ENCODE assay signal across 9 cellular contexts in the genomic region with DNA sequence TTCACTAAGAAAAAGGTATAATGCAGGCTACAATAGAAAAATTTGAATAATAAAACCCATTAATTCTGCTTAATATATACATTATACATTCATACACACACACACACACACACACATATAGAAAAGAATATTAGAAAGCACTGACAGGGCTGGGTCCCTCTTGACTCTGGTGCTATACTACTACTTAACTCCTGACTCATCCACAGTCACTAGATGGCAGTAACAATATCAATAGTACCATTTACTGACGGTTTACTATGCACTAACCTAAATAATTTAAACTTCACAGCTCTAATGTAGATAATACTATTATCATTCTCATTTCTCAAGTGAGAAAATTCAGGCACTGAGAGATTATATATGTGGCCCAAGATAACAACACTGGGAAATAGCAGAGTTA.
DNase-seq lines count a peak whose midpoint lies in the region; ATAC-seq and TF ChIP-seq lines count a peak whose summit lies in the region.
"Had no signal": no experiment of that assay in that cellular context is flagged by ENCODE, and none has a peak within 500 bp of the region (broad histone marks: within the 10 kb centered on the region; RNA-seq: fewer than 3 reads in every experiment).

No MANE protein-coding gene starts in this region.

- TF ChIP-seq POLR2A in sigmoid colon (IDR thresholded peaks at IDR 0.05) = no peak

- TF ChIP-seq EP300 in sigmoid colon (IDR thresholded peaks at IDR 0.05) = no peak

- H3K4me3 Mint-ChIP-seq in activated T-helper 2 cell treated with anti-CD3 and anti-CD28 coated beads, Interferon-gamma antibody, Interleukin-2, Interleukin-4, amounts not matched to agents 10 μg/mL and 5 μg/mL and 100 μg/mL, durations not matched to agents 14 hours and 24 hours and 36 hours (ENCODE audit: low read depth) = no peak overlapping the region
- H3K4me3 Mint-ChIP-seq: activated naive CD8-positive, alpha-beta T cell had no signal

- H3K4me3 ChIP-seq in GM06990 (replicated peaks; ENCODE audit: low read depth, low read length) (no peak overlapping the region), HEK293 (ENCODE audit: low read depth, low read length) (no peak overlapping the region), RWPE2 (ENCODE audit: severe bottlenecking) (no peak overlapping the region), sigmoid colon (no peak overlapping the region)

- H3K4me1 ChIP-seq in HEK293 (ENCODE audit: control insufficient read depth, insufficient read depth, low read length) = no peaks in the 10 kb centered on the region
- no peaks in the 10 kb centered on the region for H3K4me1 ChIP-seq in RWPE2 (ENCODE audit: insufficient read depth, poor library complexity, severe bottlenecking)
- H3K4me1 ChIP-seq in sigmoid colon = peaks cover 0 to 5% (median 0%) of the 10 kb centered on the region in 4 donors

- no peaks in the 10 kb centered on the region for H3K9me3 ChIP-seq in HEK293 (ENCODE audit: control insufficient read depth, insufficient read depth, low read depth, low read length)
- H3K9me3 ChIP-seq in RWPE2 (ENCODE audit: severe bottlenecking) = no peaks in the 10 kb centered on the region
- peaks cover 0 to 3% (median 1%) of the 10 kb centered on the region in 4 donors for H3K9me3 ChIP-seq in sigmoid colon

- TF ChIP-seq CTCF in GM06990 (IDR thresholded peaks at IDR 0.05; ENCODE audit: insufficient read depth, low read length, poor library complexity, severe bottlenecking) = peak; percentile 42
- 0 out of 2 replicates have a peak, but pooled peaks have one; percentile 18 for TF ChIP-seq CTCF in HEK293 (tag by site-specific recombination; IDR thresholded peaks at IDR 0.05)
- peak; percentile 49 for TF ChIP-seq CTCF in RWPE2 (IDR thresholded peaks at IDR 0.05; ENCODE audit: poor library complexity, severe bottlenecking)
- no peak for TF ChIP-seq CTCF in sigmoid colon (IDR thresholded peaks at IDR 0.05)

- no peaks in the 10 kb centered on the region for H3K27me3 ChIP-seq in GM06990 (replicated peaks; ENCODE audit: control insufficient read depth, insufficient read depth, low read length)
- H3K27me3 ChIP-seq in RWPE2 (ENCODE audit: insufficient read depth, poor library complexity, severe bottlenecking) = no peaks in the 10 kb centered on the region
- H3K27me3 ChIP-seq in sigmoid colon = no peaks in the 10 kb centered on the region

- H3K27ac ChIP-seq in HEK293 (ENCODE audit: extremely low read depth, low read depth, low read length) = no peak overlapping the region
- no peak overlapping the region for H3K27ac ChIP-seq in RWPE2 (ENCODE audit: poor library complexity, severe bottlenecking)
- H3K27ac ChIP-seq in sigmoid colon = no peak overlapping the region

- H3K27me3 Mint-ChIP-seq in activated T-helper 2 cell treated with anti-CD3 and anti-CD28 coated beads, Interferon-gamma antibody, Interleukin-2, Interleukin-4, amounts not matched to agents 10 μg/mL and 5 μg/mL and 100 μg/mL, durations not matched to agents 14 hours and 24 hours and 36 hours (ENCODE audit: low read depth) = no peaks in the 10 kb centered on the region
- H3K27me3 Mint-ChIP-seq: activated naive CD8-positive, alpha-beta T cell had no signal

- ATAC-seq in RWPE2 (ENCODE audit: low read depth) = peak; percentile 66; the same call in 2 of the 3 replicates
- no peak for ATAC-seq in HG03095 (IDR thresholded peaks at IDR 0.05; ENCODE audit: unreplicated experiment)

- H3K36me3 Mint-ChIP-seq in activated T-helper 2 cell treated with anti-CD3 and anti-CD28 coated beads, Interferon-gamma antibody, Interleukin-2, Interleukin-4, amounts not matched to agents 10 μg/mL and 5 μg/mL and 100 μg/mL, durations not matched to agents 14 hours and 24 hours and 36 hours (ENCODE audit: low read depth) = peaks cover 51% of the 10 kb centered on the region

- DNase-seq in GM06990 (ENCODE audit: extremely low read depth, insufficient read length) (no peak), RWPE2 (ENCODE audit: low spot score) (no peak), kidney glomerular epithelial cell (lab: John Stamatoyannopoulos, UW) (peak; percentile 4), sigmoid colon (no peak), nucleus accumbens (lab: John Stamatoyannopoulos, UW) (no peak)
- DNase-seq in activated T-helper 2 cell treated with anti-CD3 and anti-CD28 coated beads, Interferon-gamma antibody, Interleukin-2, Interleukin-4, amounts not matched to agents 10 μg/mL and 5 μg/mL and 100 μg/mL, durations not matched to agents 14 hours and 24 hours and 36 hours (ENCODE audit: low spot score) = no peak

- CTCF ChIA-PET in HEK293 (lab: Yijun Ruan, JAX) = interaction anchor here (1.8 kb wide), 1 partner anchor 12 kb away, joined by 10 read pairs; no protein-coding TSS in a partner anchor

- WGBS in sigmoid colon, 2 donors = 56 to 73% methylated on average over 1 of the region's 1 CpG

- intact Hi-C loops in activated T-helper 2 cell treated with anti-CD3 and anti-CD28 coated beads, Interferon-gamma antibody, Interleukin-2, Interleukin-4, amounts not matched to agents 10 μg/mL and 5 μg/mL and 100 μg/mL, durations not matched to agents 14 hours and 24 hours and 36 hours (cut with micrococcal nuclease) = loop anchor here (10.0 kb wide), 1 partner anchor 45 kb away; no protein-coding TSS in a partner anchor
- intact Hi-C loops in sigmoid colon (cut with DNase I) = no loop called here

- no peaks in the 10 kb centered on the region for H3K4me1 Mint-ChIP-seq in activated T-helper 2 cell treated with anti-CD3 and anti-CD28 coated beads, Interferon-gamma antibody, Interleukin-2, Interleukin-4, amounts not matched to agents 10 μg/mL and 5 μg/mL and 100 μg/mL, durations not matched to agents 14 hours and 24 hours and 36 hours (ENCODE audit: low read depth)

- POLR2A ChIA-PET in HEK293 (lab: Yijun Ruan, JAX) = no interaction called here

- no peaks in the 10 kb centered on the region; the same call in 1 of the 2 replicates for H3K36me3 ChIP-seq in GM06990 (ENCODE audit: control insufficient read depth, insufficient read depth, low read length)
- peaks cover 0 to 3% of the 10 kb centered on the region in 2 experiments; a peak in 1 of 3 replicates for H3K36me3 ChIP-seq in HEK293 (ENCODE audit: control insufficient read depth in 2 of 2, insufficient read depth in 1 of 2, low read length in 2 of 2)
- H3K36me3 ChIP-seq in RWPE2 (ENCODE audit: low read depth) = peaks cover 30% of the 10 kb centered on the region
- H3K36me3 ChIP-seq in sigmoid colon = peaks cover 0 to 30% (median 0%) of the 10 kb centered on the region in 4 donors

- no peak overlapping the region for H3K27ac Mint-ChIP-seq in activated T-helper 2 cell treated with anti-CD3 and anti-CD28 coated beads, Interferon-gamma antibody, Interleukin-2, Interleukin-4, amounts not matched to agents 10 μg/mL and 5 μg/mL and 100 μg/mL, durations not matched to agents 14 hours and 24 hours and 36 hours
- H3K27ac Mint-ChIP-seq: activated naive CD8-positive, alpha-beta T cell had no signal

- peaks cover 17% of the 10 kb centered on the region for H3K9me3 Mint-ChIP-seq in activated T-helper 2 cell treated with anti-CD3 and anti-CD28 coated beads, Interferon-gamma antibody, Interleukin-2, Interleukin-4, amounts not matched to agents 10 μg/mL and 5 μg/mL and 100 μg/mL, durations not matched to agents 14 hours and 24 hours and 36 hours

TF ChIP-seq in HEK293, 187 proteins besides CTCF, POLR2A, EP300 and RAD21 (continues in another document):
- TF ChIP-seq ZNF664 (tag by site-specific recombination; IDR thresholded peaks at IDR 0.05) = 0 out of 2 replicates have a peak, but pooled peaks have one; percentile 17
- TF ChIP-seq SALL2 (tag by site-specific recombination; IDR thresholded peaks at IDR 0.05; ENCODE audit: borderline replicate concordance) = no peak
- no peak for TF ChIP-seq ZNF544 (tag by site-specific recombination; IDR thresholded peaks at IDR 0.05)
- no peak for TF ChIP-seq ZBTB21 (tag by site-specific recombination; IDR thresholded peaks at IDR 0.05)
- TF ChIP-seq ZNF391 (tag by site-specific recombination; IDR thresholded peaks at IDR 0.05; ENCODE audit: borderline replicate concordance, low read depth) = no peak
- TF ChIP-seq, protein P1, sequence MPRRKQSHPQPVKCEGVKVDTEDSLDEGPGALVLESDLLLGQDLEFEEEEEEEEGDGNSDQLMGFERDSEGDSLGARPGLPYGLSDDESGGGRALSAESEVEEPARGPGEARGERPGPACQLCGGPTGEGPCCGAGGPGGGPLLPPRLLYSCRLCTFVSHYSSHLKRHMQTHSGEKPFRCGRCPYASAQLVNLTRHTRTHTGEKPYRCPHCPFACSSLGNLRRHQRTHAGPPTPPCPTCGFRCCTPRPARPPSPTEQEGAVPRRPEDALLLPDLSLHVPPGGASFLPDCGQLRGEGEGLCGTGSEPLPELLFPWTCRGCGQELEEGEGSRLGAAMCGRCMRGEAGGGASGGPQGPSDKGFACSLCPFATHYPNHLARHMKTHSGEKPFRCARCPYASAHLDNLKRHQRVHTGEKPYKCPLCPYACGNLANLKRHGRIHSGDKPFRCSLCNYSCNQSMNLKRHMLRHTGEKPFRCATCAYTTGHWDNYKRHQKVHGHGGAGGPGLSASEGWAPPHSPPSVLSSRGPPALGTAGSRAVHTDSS (tag by site-specific recombination; IDR thresholded peaks at IDR 0.05) = no peak
- TF ChIP-seq ZNF600 (tag by site-specific recombination; IDR thresholded peaks at IDR 0.05) = no peak
- 0 out of 2 replicates have a peak, but pooled peaks have one; percentile 9 for TF ChIP-seq ZNF654 (tag by site-specific recombination; IDR thresholded peaks at IDR 0.05; ENCODE audit: low read depth)
- TF ChIP-seq ZSCAN23 (tag by site-specific recombination; IDR thresholded peaks at IDR 0.05) = no peak
- no peak for TF ChIP-seq ZNF76 (tag by site-specific recombination; IDR thresholded peaks at IDR 0.05; ENCODE audit: borderline replicate concordance, low read depth)
- no peak for TF ChIP-seq MYNN (tag by site-specific recombination; IDR thresholded peaks at IDR 0.05; ENCODE audit: borderline replicate concordance)
- TF ChIP-seq ZNF426 (tag by site-specific recombination; IDR thresholded peaks at IDR 0.05) = no peak
- TF ChIP-seq ZNF354C (tag by site-specific recombination; IDR thresholded peaks at IDR 0.05; ENCODE audit: borderline replicate concordance, low read depth) = no peak
- no peak for TF ChIP-seq ZSCAN16 (tag by site-specific recombination; IDR thresholded peaks at IDR 0.05)
- TF ChIP-seq, protein P2, sequence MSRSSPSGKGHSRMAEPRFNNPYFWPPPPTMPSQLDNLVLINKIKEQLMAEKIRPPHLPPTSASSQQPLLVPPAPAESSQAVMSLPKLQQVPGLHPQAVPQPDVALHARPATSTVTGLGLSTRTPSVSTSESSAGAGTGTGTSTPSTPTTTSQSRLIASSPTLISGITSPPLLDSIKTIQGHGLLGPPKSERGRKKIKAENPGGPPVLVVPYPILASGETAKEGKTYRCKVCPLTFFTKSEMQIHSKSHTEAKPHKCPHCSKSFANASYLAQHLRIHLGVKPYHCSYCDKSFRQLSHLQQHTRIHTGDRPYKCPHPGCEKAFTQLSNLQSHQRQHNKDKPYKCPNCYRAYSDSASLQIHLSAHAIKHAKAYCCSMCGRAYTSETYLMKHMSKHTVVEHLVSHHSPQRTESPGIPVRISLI (tag by site-specific recombination; IDR thresholded peaks at IDR 0.05) = no peak
- no peak for TF ChIP-seq SP2 (tag by site-specific recombination; IDR thresholded peaks at IDR 0.05)

Comparison
In these comparisons a context has a peak if more than half of its experiments do, and no peak if none do; other contexts are left out.
1. CTCF ChIP-seq: peak in GM06990 (single experiment), HEK293 (single experiment) and RWPE2 (single experiment); none in sigmoid colon (0 of 4).